9 cellular contexts compared by ENCODE assay signal in the genomic region with DNA sequence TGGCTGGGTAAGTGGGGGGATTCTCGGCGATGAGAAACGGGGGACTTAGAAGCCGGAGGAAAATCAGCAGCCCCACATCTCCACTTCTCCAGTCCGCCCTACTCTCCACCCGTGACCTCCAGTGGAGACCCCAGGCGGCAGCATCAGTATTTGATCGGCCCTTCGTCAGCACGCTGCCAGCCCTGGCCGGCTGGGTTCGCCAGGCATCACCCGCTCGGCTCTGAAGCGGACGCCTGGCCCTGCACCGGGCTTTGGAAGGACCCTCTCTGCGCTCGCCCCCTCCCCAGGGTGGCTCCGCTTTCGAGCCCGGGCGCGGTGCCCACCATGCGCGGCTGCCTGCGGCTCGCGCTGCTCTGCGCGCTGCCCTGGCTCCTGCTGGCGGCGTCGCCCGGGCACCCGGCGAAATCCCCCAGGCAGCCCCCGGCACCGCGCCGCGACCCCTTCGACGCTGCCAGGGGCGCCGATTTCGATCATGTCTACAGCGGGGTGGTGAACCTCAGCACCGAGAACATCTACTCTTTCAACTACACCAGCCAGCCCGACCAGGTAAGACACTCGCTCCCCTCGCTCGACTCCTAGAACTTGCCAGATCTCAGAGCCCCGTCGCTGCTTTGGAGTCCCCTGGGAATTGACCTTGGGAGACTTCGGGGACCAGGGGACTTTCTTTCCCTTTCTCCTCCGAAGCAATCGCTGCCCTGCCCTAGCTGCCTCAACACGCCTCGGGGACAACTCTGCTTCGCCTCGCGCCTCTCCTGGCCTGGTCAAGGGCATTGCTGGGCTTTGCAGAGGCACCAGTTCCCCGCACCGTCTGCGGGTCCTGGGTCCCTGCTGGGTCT. TPM values are rescaled to one million over a fixed set of nuclear protein-coding genes. Genes with fewer than 3 reads are reported as not detected.
DNase-seq lines count a peak whose midpoint lies in the region; ATAC-seq, FAIRE-seq and TF ChIP-seq lines count a peak whose summit lies in the region.
"Had no signal": no experiment of that assay in that cellular context is flagged by ENCODE, and none has a peak within 500 bp of the region (broad histone marks: within the 10 kb centered on the region; RNA-seq: fewer than 3 reads in every experiment).

No MANE protein-coding gene starts in this region.

- ATAC-seq in GM19395 (IDR thresholded peaks at IDR 0.05; ENCODE audit: unreplicated experiment) = peak; percentile 39
- peak; percentile 34 for ATAC-seq in HG03571 (IDR thresholded peaks at IDR 0.05; ENCODE audit: unreplicated experiment)

- H3K9me3 ChIP-seq in mucosa of stomach (ENCODE audit: control insufficient read depth, low read length) = no peaks in the 10 kb centered on the region
- no peaks in the 10 kb centered on the region for H3K9me3 ChIP-seq in suprapubic skin

- intact Hi-C loops in CD14-positive monocyte (cut with micrococcal nuclease) = no loop called here

- H3K36me3 ChIP-seq in mucosa of stomach (ENCODE audit: control insufficient read depth, insufficient read depth, low read length) (no peaks in the 10 kb centered on the region), suprapubic skin (no peaks in the 10 kb centered on the region)

- peaks cover 0 to 2% (median 0%) of the 10 kb centered on the region in 7 donors for H3K9me3 Mint-ChIP-seq in CD14-positive monocyte
- no peaks in the 10 kb centered on the region for H3K9me3 Mint-ChIP-seq in activated CD4-positive, alpha-beta T cell treated with anti-CD3 and anti-CD28 coated beads, Interleukin-2, amount 10 ng/mL, durations not matched to agents 7 days and 5 days

- peaks cover 23% of the 10 kb centered on the region for H3K4me1 Mint-ChIP-seq in CD14-positive monocyte
- peaks cover 55% of the 10 kb centered on the region for H3K4me1 Mint-ChIP-seq in activated CD4-positive, alpha-beta T cell treated with anti-CD3 and anti-CD28 coated beads, Interleukin-2, amount 10 ng/mL, durations not matched to agents 7 days and 5 days

- peak overlapping the region; percentile 7 to 83 (median 48) for H3K27ac Mint-ChIP-seq in CD14-positive monocyte
- peak overlapping the region; percentile 99 for H3K27ac Mint-ChIP-seq in activated CD4-positive, alpha-beta T cell treated with anti-CD3 and anti-CD28 coated beads, Interleukin-2, amount 10 ng/mL, durations not matched to agents 7 days and 5 days

- H3K4me3 ChIP-seq in mucosa of stomach (ENCODE audit: low read length) = peak overlapping the region; percentile 71
- H3K4me3 ChIP-seq in suprapubic skin = peak overlapping the region; percentile 80

- peaks cover 26 to 36% (median 33%) of the 10 kb centered on the region in 3 donors for H3K27me3 Mint-ChIP-seq in CD14-positive monocyte (ENCODE audit: low read depth in 3 of 3)
- H3K27me3 Mint-ChIP-seq in activated CD4-positive, alpha-beta T cell treated with anti-CD3 and anti-CD28 coated beads, Interleukin-2, amount 10 ng/mL, durations not matched to agents 7 days and 5 days = peaks cover 3% of the 10 kb centered on the region

- CTCF ChIA-PET in activated CD4-positive, alpha-beta T cell treated with anti-CD3 and anti-CD28 coated beads, Interleukin-2, amount 10 ng/mL, durations not matched to agents 7 days and 5 days (lab: Charles Lee) = no interaction called here

- H3K4me3 Mint-ChIP-seq in CD14-positive monocyte = peak overlapping the region; percentile 99 to 100
- H3K4me3 Mint-ChIP-seq in activated CD4-positive, alpha-beta T cell treated with anti-CD3 and anti-CD28 coated beads, Interleukin-2, amount 10 ng/mL, durations not matched to agents 7 days and 5 days = peak overlapping the region; percentile 98

- no peak for TF ChIP-seq CTCF in CD14-positive monocyte (IDR thresholded peaks at IDR 0.05)
- TF ChIP-seq CTCF in suprapubic skin (IDR thresholded peaks at IDR 0.05) = no peak
- TF ChIP-seq CTCF in D721Med (IDR thresholded peaks at IDR 0.05; ENCODE audit: insufficient read depth, missing control alignments) = no peak

- TF ChIP-seq POLR2A in suprapubic skin (IDR thresholded peaks at IDR 0.05) = no peak

- TF ChIP-seq EP300 in suprapubic skin (IDR thresholded peaks at IDR 0.05) = no peak

- peak overlapping the region; percentile 59 for H3K27ac ChIP-seq in suprapubic skin

- POLR2A ChIA-PET in activated CD4-positive, alpha-beta T cell treated with anti-CD3 and anti-CD28 coated beads, Interleukin-2, amount 10 ng/mL, durations not matched to agents 7 days and 5 days (lab: Charles Lee) = no interaction called here

- H3K4me1 ChIP-seq in mucosa of stomach (ENCODE audit: control insufficient read depth, insufficient read depth, low read length) (peaks cover 26% of the 10 kb centered on the region), suprapubic skin (peaks cover 24% of the 10 kb centered on the region)

- FAIRE-seq in D721Med (lab: Jason Lieb, UNC) = no peak

- WGBS in suprapubic skin = under 1% methylated on average over 32 of the region's 66 CpGs

- peak overlapping the region; percentile 90 for H3K9ac ChIP-seq in mucosa of stomach (ENCODE audit: low read length)

- H3K27me3 ChIP-seq in mucosa of stomach (ENCODE audit: control insufficient read depth, insufficient read depth, low read length) (no peaks in the 10 kb centered on the region), suprapubic skin (peaks cover 22% of the 10 kb centered on the region)

- peaks cover 0 to 2% of the 10 kb centered on the region in 2 donors for H3K36me3 Mint-ChIP-seq in CD14-positive monocyte
- H3K36me3 Mint-ChIP-seq in activated CD4-positive, alpha-beta T cell treated with anti-CD3 and anti-CD28 coated beads, Interleukin-2, amount 10 ng/mL, durations not matched to agents 7 days and 5 days (ENCODE audit: low read depth) = peaks cover 32% of the 10 kb centered on the region

- no peak for DNase-seq in CD14-positive monocyte (ENCODE audit: low spot score)
- DNase-seq in activated CD4-positive, alpha-beta T cell treated with anti-CD3 and anti-CD28 coated beads, Interleukin-2, amount 10 ng/mL, durations not matched to agents 7 days and 5 days = peak; percentile 52
- peak; percentile 20 for DNase-seq in effector CD8-positive, alpha-beta T cell (lab: John Stamatoyannopoulos, UW)
- peak in 1 of 2 donors; percentile 61 for DNase-seq in suprapubic skin (ENCODE audit: low spot score in 2 of 2)
- DNase-seq in D721Med (ENCODE audit: insufficient read length, low spot score) = no peak

RNA-seq across cellular contexts. Expression of a gene that starts 0.6 kb away (rescaled TPM):
- 1 to 10 TPM; 4.0 to 7.1 TPM for polyA plus RNA-seq in CD14-positive monocyte
- total RNA-seq in activated CD4-positive, alpha-beta T cell treated with anti-CD3 and anti-CD28 coated beads, Interleukin-2, amount 10 ng/mL, durations not matched to agents 7 days and 5 days = 10 to 100 TPM; 31.6 TPM
- 10 to 100 TPM in 1 of 4 donors, 1 to 10 TPM in 2, under 1 TPM in 1; 0.34 to 11.4 (median 2.2) TPM for total RNA-seq in suprapubic skin
- total RNA-seq: RPMI7951 had no signal

RNA-seq across cellular contexts. Expression of a gene that starts 18.0 kb away (rescaled TPM):
- 1 to 10 TPM; 3.1 to 3.7 TPM for polyA plus RNA-seq in CD14-positive monocyte
- 10 to 100 TPM; 15.8 to 16.0 TPM for total RNA-seq in activated CD4-positive, alpha-beta T cell treated with anti-CD3 and anti-CD28 coated beads, Interleukin-2, amount 10 ng/mL, durations not matched to agents 7 days and 5 days
- total RNA-seq in suprapubic skin = 10 to 100 TPM in 3 of 4 donors, 1 to 10 TPM in 1; 6.5 to 36.5 (median 12.9) TPM

Comparison
In these comparisons a context has a peak if more than half of its experiments do, and no peak if none do; other contexts are left out.
1. DNase-seq: peak in activated CD4-positive, alpha-beta T cell treated with anti-CD3 and anti-CD28 coated beads, Interleukin-2, amount 10 ng/mL, durations not matched to agents 7 days and 5 days (single experiment) and effector CD8-positive, alpha-beta T cell (single experiment); none in CD14-positive monocyte (single experiment) and D721Med (single experiment).